In the genomic region with DNA sequence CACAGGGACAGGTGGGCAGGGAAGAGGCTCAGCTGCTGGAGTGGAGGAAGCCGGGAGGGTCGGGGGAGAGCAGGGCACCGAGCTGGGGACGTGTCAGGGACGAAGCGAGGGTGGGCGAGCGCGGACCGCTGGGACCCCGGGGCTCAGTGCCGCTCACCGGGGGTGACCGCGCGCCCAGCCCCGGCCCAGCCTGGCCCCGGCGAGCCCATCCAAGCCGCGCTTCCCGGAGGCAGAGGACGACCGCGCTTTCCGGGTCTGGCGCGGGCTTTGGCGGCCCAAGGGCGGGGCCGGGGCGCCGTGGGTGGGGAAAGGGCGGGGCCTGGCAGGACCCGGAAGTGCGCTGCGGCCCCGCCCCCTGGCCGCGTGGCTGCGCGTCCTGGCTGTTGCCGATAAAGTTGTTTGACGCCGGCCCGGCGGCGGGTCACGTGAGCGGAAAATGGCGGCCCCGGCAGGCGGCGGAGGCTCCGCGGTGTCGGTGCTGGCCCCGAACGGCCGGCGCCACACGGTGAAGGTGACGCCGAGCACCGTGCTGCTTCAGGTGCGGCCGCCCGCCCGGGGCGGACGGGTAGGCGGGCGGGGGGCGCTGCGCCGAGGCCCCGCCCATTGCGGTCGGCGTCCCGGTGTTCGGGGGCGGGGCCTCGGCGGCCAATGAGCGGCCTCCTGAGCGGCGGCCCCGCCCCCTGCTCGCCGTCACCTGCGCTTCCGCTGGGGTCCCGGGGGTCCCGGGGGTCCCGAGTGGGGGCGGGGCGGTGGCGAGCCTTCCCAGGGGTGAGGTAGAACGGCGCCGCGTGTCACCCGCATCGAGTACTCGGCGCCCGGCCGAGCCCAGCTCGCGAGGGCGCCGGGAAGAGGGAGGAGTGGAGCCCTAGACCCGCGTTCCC, we compare ENCODE assay signal across 8 cellular contexts.
DNase-seq lines count a peak whose midpoint lies in the region; ATAC-seq lines count a peak whose summit lies in the region.

TSS of gene ASPSCR1 (plus strand) at position 419 of the 881 bp plus-strand sequence. CDS start at position 437, 18 bp downstream.

- peak; percentile 83 for ATAC-seq in GM18867 (IDR thresholded peaks at IDR 0.05; ENCODE audit: unreplicated experiment)
- ATAC-seq in HG03095 (IDR thresholded peaks at IDR 0.05; ENCODE audit: unreplicated experiment), result peak; percentile 82

- no peaks in the 10 kb centered on the region for H3K79me2 ChIP-seq in ACC112 (ENCODE audit: control insufficient read depth, insufficient read depth, low read length, unreplicated experiment)

- peak; percentile 87 for DNase-seq in NCI-H2227 treated with DMSO at 0.1 percent for 48 hours (lab: John Stamatoyannopoulos, UW)
- DNase-seq in activated CD4-positive, CD25-positive, alpha-beta regulatory T cell (lab: John Stamatoyannopoulos, UW), result peak; percentile 85 to 92 (median 88)
- peak in 60 of 61 donors; percentile 38 to 91 (median 79) for DNase-seq in caudate nucleus (lab: John Stamatoyannopoulos, UW)
- peak; percentile 95 for DNase-seq in islet precursor cell
- peak; percentile 76 to 82 for DNase-seq in stimulated activated CD4-positive, alpha-beta T cell treated with anti-CD3 and anti-CD28 coated beads, Interleukin-12 subunit alpha, Interleukin-12 subunit beta, amount 100 ng/mL, for 24 hours (ENCODE audit: low read depth in 2 of 2)

- H3K4me1 ChIP-seq in ACC112 (ENCODE audit: control insufficient read depth, insufficient read depth, low read length, unreplicated experiment), result peaks cover 8% of the 10 kb centered on the region

- no peaks in the 10 kb centered on the region for H3K36me3 ChIP-seq in ACC112 (ENCODE audit: insufficient read depth, low read length)

- peak within 1 kb of the TSS; percentile 80 for H3K4me3 ChIP-seq in ACC112 (ENCODE audit: low read depth, low read length)

- H3K27me3 ChIP-seq in ACC112 (ENCODE audit: insufficient read depth, low read length), result no peaks in the 10 kb centered on the region

- H2AFZ ChIP-seq in ACC112 (ENCODE audit: low read length, unreplicated experiment), result peak within 1 kb of the TSS; percentile 73

- H3K27ac ChIP-seq in ACC112 (ENCODE audit: low read depth, low read length) (peak within 1 kb of the TSS; percentile 78; the same call in 1 of the 2 replicates), caudate nucleus (ENCODE audit: low read depth, low read length) (peak within 1 kb of the TSS; percentile 90)

Comparison
In these comparisons a context has a peak if more than half of its experiments do, and no peak if none do; other contexts are left out.
1. Peak in every context shown above with its lines: DNase-seq, ATAC-seq, H3K4me3 ChIP-seq and H3K27ac ChIP-seq.